Comparison of ENCODE assay signal across 8 cellular contexts in genomic region chr9:33818167-33818831, GRCh38. TPM values are rescaled to one million over a fixed set of nuclear protein-coding genes. Genes with fewer than 3 reads are reported as not detected.
DNase-seq lines count a peak whose midpoint lies in the region; ATAC-seq and TF ChIP-seq lines count a peak whose summit lies in the region.

No MANE protein-coding gene starts in this region.

- H3K27ac ChIP-seq in heart left ventricle (peak overlapping the region; percentile 96 to 100 (median 99)), psoas muscle (peak overlapping the region; percentile 98)

- no peak for TF ChIP-seq POLR2A in heart left ventricle (IDR thresholded peaks at IDR 0.05)

- H3K9me3 ChIP-seq in HAP-1 (no peaks in the 10 kb centered on the region), heart left ventricle (no peaks in the 10 kb centered on the region), psoas muscle (no peaks in the 10 kb centered on the region)

- no peaks in the 10 kb centered on the region for H3K9me3 Mint-ChIP-seq in activated CD4-positive, alpha-beta memory T cell treated with anti-CD3 and anti-CD28 coated beads, Interleukin-2, amount 10 ng/mL, durations not matched to agents 7 days and 5 days

- H3K36me3 ChIP-seq in BJ (ENCODE audit: control insufficient read depth, insufficient read depth, low read length) (no peaks in the 10 kb centered on the region), HAP-1 (replicated peaks) (no peaks in the 10 kb centered on the region; the same call in none of the 2 replicates), heart left ventricle (no peaks in the 10 kb centered on the region), psoas muscle (ENCODE audit: insufficient read depth in 1 of 2, low read depth in 1 of 2) (peaks cover 0 to 4% of the 10 kb centered on the region in 2 donors)

- H3K4me1 Mint-ChIP-seq in activated CD4-positive, alpha-beta memory T cell treated with anti-CD3 and anti-CD28 coated beads, Interleukin-2, amount 10 ng/mL, durations not matched to agents 7 days and 5 days: peaks cover 59% of the 10 kb centered on the region

- H3K4me3 ChIP-seq in BJ (ENCODE audit: low read depth, low read length) (peak overlapping the region; percentile 93), HAP-1 (peak overlapping the region; percentile 86), heart left ventricle (peak overlapping the region; percentile 80 to 98 (median 93)), psoas muscle (peak overlapping the region; percentile 93)

- H3K4me1 ChIP-seq in HAP-1: peaks cover 26% of the 10 kb centered on the region
- peaks cover 9 to 73% (median 48%) of the 10 kb centered on the region in 12 donors for H3K4me1 ChIP-seq in heart left ventricle
- H3K4me1 ChIP-seq in psoas muscle: peaks cover 49% of the 10 kb centered on the region

- CTCF ChIA-PET in BJ (lab: Yijun Ruan, JAX) (interaction anchor here (0.6 to 1.9 kb wide), 4 partner anchors 39 to 103 kb away, joined by 3 to 4 read pairs (median 3); no protein-coding TSS in a partner anchor), HEK293T (lab: Yijun Ruan, JAX) (interaction anchor here (0.6 kb wide), 1 partner anchor 28 kb away, joined by 7 read pairs; no protein-coding TSS in a partner anchor)
- CTCF ChIA-PET in activated CD4-positive, alpha-beta memory T cell treated with anti-CD3 and anti-CD28 coated beads, Interleukin-2, amount 10 ng/mL, durations not matched to agents 7 days and 5 days (lab: Charles Lee): no interaction called here

- H3K27me3 Mint-ChIP-seq in activated CD4-positive, alpha-beta memory T cell treated with anti-CD3 and anti-CD28 coated beads, Interleukin-2, amount 10 ng/mL, durations not matched to agents 7 days and 5 days: no peaks in the 10 kb centered on the region

- intact Hi-C loops in heart left ventricle (cut with DNase I) (loop anchor here in 8 of 10 donors (2.0 to 10.0 kb wide), 10 partner anchors 34 to 437 kb away; partner anchors contain the start of gene UBAP2 (in 3 of the 8)), psoas muscle (cut with DNase I) (loop anchor here in 1 of 2 donors (10.0 kb wide), 1 partner anchor 257 kb away; no protein-coding TSS in a partner anchor)

- H3K4me3 Mint-ChIP-seq in activated CD4-positive, alpha-beta memory T cell treated with anti-CD3 and anti-CD28 coated beads, Interleukin-2, amount 10 ng/mL, durations not matched to agents 7 days and 5 days: peak overlapping the region; percentile 97

- WGBS in heart left ventricle, 4 donors: 0 to 1% (median 0%) methylated on average over 6 to 17 of the region's 17 CpGs
- 0 to 2% (median 2%) methylated on average over 11 to 17 of the region's 17 CpGs for WGBS in psoas muscle, 3 donors

- H3K27ac Mint-ChIP-seq in activated CD4-positive, alpha-beta memory T cell treated with anti-CD3 and anti-CD28 coated beads, Interleukin-2, amount 10 ng/mL, durations not matched to agents 7 days and 5 days: peak overlapping the region; percentile 95

- no peaks in the 10 kb centered on the region for H3K27me3 ChIP-seq in BJ (ENCODE audit: control insufficient read depth, insufficient read depth, low read length)
- no peaks in the 10 kb centered on the region for H3K27me3 ChIP-seq in HAP-1 (ENCODE audit: low read depth)
- no peaks in the 10 kb centered on the region for H3K27me3 ChIP-seq in heart left ventricle
- H3K27me3 ChIP-seq in psoas muscle (ENCODE audit: insufficient read depth in 3 of 3, low read length in 2 of 3): no peaks in the 10 kb centered on the region

- no peak for TF ChIP-seq CTCF in BJ (IDR thresholded peaks at IDR 0.05; ENCODE audit: insufficient read depth, low read depth, low read length)
- TF ChIP-seq CTCF in heart left ventricle (IDR thresholded peaks at IDR 0.05): no peak
- no peak for TF ChIP-seq CTCF in psoas muscle (IDR thresholded peaks at IDR 0.05)

- H3K36me3 Mint-ChIP-seq in activated CD4-positive, alpha-beta memory T cell treated with anti-CD3 and anti-CD28 coated beads, Interleukin-2, amount 10 ng/mL, durations not matched to agents 7 days and 5 days (ENCODE audit: low read depth): peaks cover 16% of the 10 kb centered on the region

- POLR2A ChIA-PET in BJ (lab: Charles Lee): no interaction called here
- POLR2A ChIA-PET in activated CD4-positive, alpha-beta memory T cell treated with anti-CD3 and anti-CD28 coated beads, Interleukin-2, amount 10 ng/mL, durations not matched to agents 7 days and 5 days (lab: Charles Lee): interaction anchor here (0.6 to 1.6 kb wide), 6 partner anchors 9 to 546 kb away, joined by 3 to 12 read pairs (median 5); partner anchors contain the start of gene UBAP2
- POLR2A ChIA-PET in HEK293T (lab: Yijun Ruan, JAX): no interaction called here

- in situ Hi-C loops in HAP-1 (cut with MboI; ENCODE audit: low sequenced_read_pairs): no loop called here

- DNase-seq in BJ (ENCODE audit: low read depth) (no peak), HAP-1 (ENCODE audit: low spot score in 2 of 2) (peak in 1 of 2 experiments; percentile 49), heart left ventricle (peak in 2 of 5 donors; percentile 70 to 76), psoas muscle (peak in 1 of 2 donors; percentile 82), NCI-H128 (lab: John Stamatoyannopoulos, UW; ENCODE audit: unreplicated experiment) (no peak), HEK293T (ENCODE audit: extremely low spot score) (no peak)
- no peak for DNase-seq in activated CD4-positive, alpha-beta memory T cell treated with anti-CD3 and anti-CD28 coated beads, Interleukin-2, amount 10 ng/mL, durations not matched to agents 7 days and 5 days

- peak; percentile 5 to 29 (median 13) for ATAC-seq in heart left ventricle
- ATAC-seq in psoas muscle: peak in 3 of 4 donors; percentile 4 to 55 (median 12)
- ATAC-seq in GM18517 (IDR thresholded peaks at IDR 0.05; ENCODE audit: unreplicated experiment): no peak

TF ChIP-seq in HEK293T, 16 proteins besides CTCF, POLR2A, EP300 and RAD21:
- TF ChIP-seq L3MBTL2 (conservative IDR thresholded peaks at IDR 0.05): no peak
- no peak for TF ChIP-seq SUZ12 (IDR thresholded peaks at IDR 0.05)
- no peak for TF ChIP-seq FOXM1 (IDR thresholded peaks at IDR 0.05; ENCODE audit: borderline replicate concordance)
- no peak for TF ChIP-seq TARDBP (IDR thresholded peaks at IDR 0.05)
- TF ChIP-seq FOXA1 (IDR thresholded peaks at IDR 0.05): no peak
- no peak for TF ChIP-seq LEF1 (IDR thresholded peaks at IDR 0.05; ENCODE audit: borderline replicate concordance)
- no peak for TF ChIP-seq CTBP1 (IDR thresholded peaks at IDR 0.05; ENCODE audit: borderline replicate concordance)
- TF ChIP-seq ARNT (IDR thresholded peaks at IDR 0.05): no peak
- TF ChIP-seq PKNOX1 (IDR thresholded peaks at IDR 0.05): no peak
- no peak for TF ChIP-seq SP1 (IDR thresholded peaks at IDR 0.05)
- no peak; the same call in 1 of the 2 replicates for TF ChIP-seq ZNF384 (IDR thresholded peaks at IDR 0.05)
- TF ChIP-seq HDGF (IDR thresholded peaks at IDR 0.05; ENCODE audit: borderline replicate concordance): no peak
- TF ChIP-seq ELF4 (IDR thresholded peaks at IDR 0.05): no peak
- TF ChIP-seq FOXK2 (IDR thresholded peaks at IDR 0.05): no peak
- TF ChIP-seq BHLHE40 (IDR thresholded peaks at IDR 0.05; ENCODE audit: borderline replicate concordance): no peak

RNA-seq across cellular contexts. Expression of gene UBE2R2, which starts 1.3 kb away (rescaled TPM):
- polyA plus RNA-seq in BJ (2011; rRNA removed) (18.3 and 25.1 TPM in 2 replicates), heart left ventricle (10 to 100 TPM; 18.6 to 27.3 TPM), psoas muscle (10 to 100 TPM; 20.3 to 52.3 (median 37.5) TPM)
- polyA minus RNA-seq in BJ (2011; rRNA and poly(A)+ RNA removed): 19.7 and 25.0 TPM in 2 replicates
- total RNA-seq in activated CD4-positive, alpha-beta memory T cell treated with anti-CD3 and anti-CD28 coated beads, Interleukin-2, amount 10 ng/mL, durations not matched to agents 7 days and 5 days: 10 to 100 TPM; 35.8 to 37.7 TPM
- total RNA-seq in heart left ventricle (10 to 100 TPM; 29.4 to 45.7 (median 40.3) TPM), psoas muscle (10 to 100 TPM; 48.0 to 62.9 (median 52.2) TPM)

RNA-seq across cellular contexts. Expression of gene PRSS3, which starts 22.9 kb away (rescaled TPM):
- 0.75 and 1.4 TPM in 2 replicates for polyA plus RNA-seq in BJ (2011; rRNA removed)
- 0.62 and 0.71 TPM in 2 replicates for polyA minus RNA-seq in BJ (2011; rRNA and poly(A)+ RNA removed)
- not detected for total RNA-seq in activated CD4-positive, alpha-beta memory T cell treated with anti-CD3 and anti-CD28 coated beads, Interleukin-2, amount 10 ng/mL, durations not matched to agents 7 days and 5 days
- total RNA-seq in heart left ventricle: 1 to 10 TPM in 2 of 9 donors, under 1 TPM in 1, not detected in 6; 0.89 to 1.4 (median 1.2) TPM
- polyA plus RNA-seq in heart left ventricle: under 1 TPM in 1 of 2 donors, not detected in 1; 0.58 TPM
- under 1 TPM in 1 of 4 donors, not detected in 3; 0.30 TPM for total RNA-seq in psoas muscle
- under 1 TPM in 1 of 3 donors, not detected in 2; 0.05 TPM for polyA plus RNA-seq in psoas muscle
